In genomic region chr2:180358458-180358857, GRCh38 we compare ENCODE assay signal across 22 cellular contexts.
A peak's percentile ranks its signal among the peaks of the same experiment; 100 is the strongest.
DNase-seq lines count a peak whose midpoint lies in the region; ATAC-seq and TF ChIP-seq lines count a peak whose summit lies in the region.
"Had no signal": no experiment of that assay in that cellular context is flagged by ENCODE, and none has a peak within 500 bp of the region (broad histone marks: within the 10 kb centered on the region; RNA-seq: fewer than 3 reads in every experiment).

No MANE protein-coding gene starts in this region.

- H3K56ac ChIP-seq in H9 (ENCODE audit: insufficient read length, low read depth, low read length): no peak overlapping the region

- H3K4ac ChIP-seq in H9 (ENCODE audit: low read depth, low read length): no peak overlapping the region

- no peak overlapping the region for H2BK15ac ChIP-seq in H9 (ENCODE audit: low read depth, low read length)

- no peaks in the 10 kb centered on the region for H3K9me2 ChIP-seq in PC-3 (replicated peaks; ENCODE audit: low read length)

- H2AFZ ChIP-seq in H9 (ENCODE audit: low read length) (no peak overlapping the region), PC-3 (ENCODE audit: low read length) (no peak overlapping the region)
- H2AFZ ChIP-seq: GM23248 had no signal

- no peak overlapping the region for H4K8ac ChIP-seq in H9 (replicated peaks; ENCODE audit: insufficient read length, low read depth, low read length)

- H3K27ac ChIP-seq in H9 (ENCODE audit: insufficient read length, low read depth, low read length) (no peak overlapping the region), PC-3 (ENCODE audit: low read length) (no peak overlapping the region), ovary (no peak overlapping the region)
- H3K27ac ChIP-seq: A549, GM23248, SK-N-MC had no signal

- no peak for ATAC-seq in PC-3
- ATAC-seq: A549, HepG2 had no signal

- no peaks in the 10 kb centered on the region for H4K20me1 ChIP-seq in H9 (ENCODE audit: control insufficient read depth, insufficient read depth, insufficient read length)
- H4K20me1 ChIP-seq in PC-3 (ENCODE audit: low read length): no peaks in the 10 kb centered on the region

- H3K9me3 ChIP-seq in H9 (ENCODE audit: control insufficient read depth, low read depth, low read length): no peaks in the 10 kb centered on the region
- H3K9me3 ChIP-seq in PC-3 (ENCODE audit: low read length): no peaks in the 10 kb centered on the region
- no peaks in the 10 kb centered on the region for H3K9me3 ChIP-seq in ovary
- H3K9me3 ChIP-seq in BE2C: no peaks in the 10 kb centered on the region
- H3K9me3 ChIP-seq: A549 had no signal

- CTCF ChIA-PET in PC-3 (lab: Charles Lee): no interaction called here

- H3K36me3 Mint-ChIP-seq in H9 (ENCODE audit: insufficient read depth in 1 of 3, low read depth in 3 of 3): no peaks in the 10 kb centered on the region; a peak in 1 of 7 replicates
- H3K36me3 Mint-ChIP-seq in CD14-positive monocyte: no peaks in the 10 kb centered on the region

- H2BK12ac ChIP-seq in H9 (ENCODE audit: insufficient read length, low read depth, low read length): no peak overlapping the region

- no peak for TF ChIP-seq EP300 in ovary (IDR thresholded peaks at IDR 0.05)

- no peaks in the 10 kb centered on the region for H3K27me3 ChIP-seq in H9 (ENCODE audit: insufficient read depth, low read length)
- no peaks in the 10 kb centered on the region for H3K27me3 ChIP-seq in PC-3 (ENCODE audit: low read length)
- no peaks in the 10 kb centered on the region for H3K27me3 ChIP-seq in ovary
- H3K27me3 ChIP-seq in BE2C: no peaks in the 10 kb centered on the region

- no peak overlapping the region for H3T11ph ChIP-seq in H9 (ENCODE audit: low read length)

- H3K9ac ChIP-seq in H9 (ENCODE audit: extremely low read depth, insufficient read length, low read length) (no peak overlapping the region), PC-3 (ENCODE audit: low read length) (no peak overlapping the region)
- H3K9ac ChIP-seq: GM23248 had no signal

- H3K4me1 Mint-ChIP-seq in H9 (peaks cover 6% of the 10 kb centered on the region in 2 experiments; a peak in 3 of 4 replicates), CD14-positive monocyte (no peaks in the 10 kb centered on the region)

- H3K36me3 ChIP-seq in PC-3 (ENCODE audit: low read depth, low read length): no peaks in the 10 kb centered on the region
- no peaks in the 10 kb centered on the region for H3K36me3 ChIP-seq in ovary
- H3K36me3 ChIP-seq in BE2C: no peaks in the 10 kb centered on the region

- H3K4me1 ChIP-seq in H9 (ENCODE audit: insufficient read depth, low read length): no peaks in the 10 kb centered on the region
- no peaks in the 10 kb centered on the region for H3K4me1 ChIP-seq in PC-3 (ENCODE audit: insufficient read depth, low read length)
- H3K4me1 ChIP-seq in ovary (ENCODE audit: insufficient read depth): no peaks in the 10 kb centered on the region
- no peaks in the 10 kb centered on the region for H3K4me1 ChIP-seq in BE2C
- H3K4me1 ChIP-seq: A549 had no signal

- no peaks in the 10 kb centered on the region for H3K27me3 Mint-ChIP-seq in H9 (ENCODE audit: low read depth)
- H3K27me3 Mint-ChIP-seq in CD14-positive monocyte (ENCODE audit: low read depth in 3 of 3): peaks cover 0 to 1% (median 0%) of the 10 kb centered on the region in 3 donors

- no peaks in the 10 kb centered on the region for H3F3A ChIP-seq in PC-3 (ENCODE audit: low read length, unreplicated experiment)

- H3K18ac ChIP-seq in H9 (ENCODE audit: insufficient read length, low read depth, low read length): no peak overlapping the region

- no peak overlapping the region for H4K5ac ChIP-seq in H9 (ENCODE audit: insufficient read length, low read depth, low read length)

- H3K4me2 ChIP-seq in H9 (ENCODE audit: insufficient read depth, insufficient read length, low read length) (no peak overlapping the region), PC-3 (ENCODE audit: low read length) (no peak overlapping the region)
- H3K4me2 ChIP-seq: A549 had no signal

- no peak overlapping the region; the same call in 1 of the 2 replicates for H3K14ac ChIP-seq in H9 (ENCODE audit: insufficient read depth, low read length)

- H3K4me3 Mint-ChIP-seq in H9: no peak overlapping the region
- H3K4me3 Mint-ChIP-seq in CD14-positive monocyte: no peak overlapping the region

- no peak overlapping the region for H3K4me3 ChIP-seq in AG09309 (ENCODE audit: control insufficient read depth, low read depth, low read length)
- no peak overlapping the region for H3K4me3 ChIP-seq in PC-3 (ENCODE audit: low read length)
- H3K4me3 ChIP-seq in epithelial cell of proximal tubule (ENCODE audit: low read depth, low read length): no peak overlapping the region
- H3K4me3 ChIP-seq in ovary: no peak overlapping the region
- no peak overlapping the region for H3K4me3 ChIP-seq in BE2C (ENCODE audit: low read depth, low read length)
- H3K4me3 ChIP-seq: A549, GM23248, SK-N-MC had no signal

- POLR2A ChIA-PET in PC-3 (lab: Charles Lee; ENCODE audit: unreplicated experiment): no interaction called here

- no peaks in the 10 kb centered on the region for H3K79me1 ChIP-seq in H9 (ENCODE audit: insufficient read depth, low read depth, low read length, poor library complexity, severe bottlenecking)

- no peaks in the 10 kb centered on the region for H3K79me2 ChIP-seq in H9 (ENCODE audit: insufficient read depth, low read length)
- no peaks in the 10 kb centered on the region for H3K79me2 ChIP-seq in PC-3 (ENCODE audit: low read length)

- no peak overlapping the region for H4K91ac ChIP-seq in H9 (ENCODE audit: insufficient read length, low read depth, low read length)

- no peak overlapping the region for H2BK120ac ChIP-seq in H9 (ENCODE audit: low read depth, low read length, poor library complexity, severe bottlenecking)

- DNase-seq in AG09309 (ENCODE audit: low read depth): no peak
- no peak for DNase-seq in H9
- DNase-seq in PC-3: no peak
- no peak for DNase-seq in epithelial cell of proximal tubule (ENCODE audit: low read depth)
- no peak for DNase-seq in ovary
- DNase-seq in CD14-positive monocyte (ENCODE audit: low spot score): no peak
- DNase-seq in DMS 273 (lab: John Stamatoyannopoulos, UW; ENCODE audit: unreplicated experiment): no peak
- DNase-seq in BE2C: no peak
- DNase-seq: DMS 273 treated with DMSO at 0.1 percent for 48 hours; DND-41; GM23248; KG1; NCI-H1048; NCI-H1436; NCI-H1930; NCI-H2171; NCI-H526; NK-92 treated with Interleukin-12 subunit alpha and Interleukin-12 subunit beta, amount 100 ng/mL, for 24 hours; SHP77 had no signal

- H2BK5ac ChIP-seq in H9 (ENCODE audit: insufficient read length, low read length): no peak overlapping the region

- H3K27ac Mint-ChIP-seq in H9: no peak overlapping the region
- no peak overlapping the region for H3K27ac Mint-ChIP-seq in CD14-positive monocyte

- WGBS in H9 (ENCODE audit: extremely low coverage, insufficient read length, low lambda C conversion rate): no CpG with 5 or more reads among the region's 2 CpGs
- WGBS in ovary, 3 donors: 53 to 70% (median 59%) methylated on average over 2 of the region's 2 CpGs

- no peak overlapping the region for H3K23ac ChIP-seq in H9 (ENCODE audit: insufficient read length, low read depth, low read length)

- TF ChIP-seq CTCF in AG09309 (IDR thresholded peaks at IDR 0.05; ENCODE audit: control insufficient read depth, insufficient read depth, low read depth, low read length, missing control alignments) (peak; percentile 8), H9 (conservative IDR thresholded peaks at IDR 0.05) (peak; percentile 29; the same call in 1 of the 3 replicates), PC-3 (conservative IDR thresholded peaks at IDR 0.05; ENCODE audit: low read depth, low read length) (peak; percentile 35; the same call in 1 of the 2 replicates), epithelial cell of proximal tubule (conservative IDR thresholded peaks at IDR 0.05; ENCODE audit: low read depth, low read length) (peak; percentile 24), ovary (IDR thresholded peaks at IDR 0.05) (no peak), CD14-positive monocyte (IDR thresholded peaks at IDR 0.05) (no peak), BE2C (IDR thresholded peaks at IDR 0.05; ENCODE audit: low read depth, low read length) (no peak)

- H2BK20ac ChIP-seq in H9 (ENCODE audit: low read depth, low read length, poor library complexity, severe bottlenecking): no peak overlapping the region

- no TSS peak for BruUV-seq in PC-3 (replicated peaks; lab: Mats Ljungman, UMichigan)

- intact Hi-C loops in PC-3 (cut with micrococcal nuclease): no loop called here
- intact Hi-C loops in ovary (cut with DNase I): no loop called here
- intact Hi-C loops in CD14-positive monocyte (cut with micrococcal nuclease): no loop called here

- no peak overlapping the region for H2AK5ac ChIP-seq in H9 (ENCODE audit: insufficient read length, low read length)

- no peak for TF ChIP-seq POLR2A in ovary (IDR thresholded peaks at IDR 0.05)

- H3K9me3 Mint-ChIP-seq in H9 (no peaks in the 10 kb centered on the region), CD14-positive monocyte (peaks cover 0 to 2% (median 0%) of the 10 kb centered on the region in 7 donors)

- no peaks in the 10 kb centered on the region for H3K23me2 ChIP-seq in H9 (ENCODE audit: insufficient read length, low read depth, low read length, poor library complexity, severe bottlenecking)

Comparison
In these comparisons a context has a peak if more than half of its experiments do, and no peak if none do; other contexts are left out.
1. CTCF ChIP-seq: peak in AG09309 (single experiment), H9 (single experiment), PC-3 (single experiment) and epithelial cell of proximal tubule (single experiment); none in ovary (0 of 3), CD14-positive monocyte (single experiment) and BE2C (single experiment).